Comparison of ENCODE assay signal across 2 cellular contexts in the genomic region with DNA sequence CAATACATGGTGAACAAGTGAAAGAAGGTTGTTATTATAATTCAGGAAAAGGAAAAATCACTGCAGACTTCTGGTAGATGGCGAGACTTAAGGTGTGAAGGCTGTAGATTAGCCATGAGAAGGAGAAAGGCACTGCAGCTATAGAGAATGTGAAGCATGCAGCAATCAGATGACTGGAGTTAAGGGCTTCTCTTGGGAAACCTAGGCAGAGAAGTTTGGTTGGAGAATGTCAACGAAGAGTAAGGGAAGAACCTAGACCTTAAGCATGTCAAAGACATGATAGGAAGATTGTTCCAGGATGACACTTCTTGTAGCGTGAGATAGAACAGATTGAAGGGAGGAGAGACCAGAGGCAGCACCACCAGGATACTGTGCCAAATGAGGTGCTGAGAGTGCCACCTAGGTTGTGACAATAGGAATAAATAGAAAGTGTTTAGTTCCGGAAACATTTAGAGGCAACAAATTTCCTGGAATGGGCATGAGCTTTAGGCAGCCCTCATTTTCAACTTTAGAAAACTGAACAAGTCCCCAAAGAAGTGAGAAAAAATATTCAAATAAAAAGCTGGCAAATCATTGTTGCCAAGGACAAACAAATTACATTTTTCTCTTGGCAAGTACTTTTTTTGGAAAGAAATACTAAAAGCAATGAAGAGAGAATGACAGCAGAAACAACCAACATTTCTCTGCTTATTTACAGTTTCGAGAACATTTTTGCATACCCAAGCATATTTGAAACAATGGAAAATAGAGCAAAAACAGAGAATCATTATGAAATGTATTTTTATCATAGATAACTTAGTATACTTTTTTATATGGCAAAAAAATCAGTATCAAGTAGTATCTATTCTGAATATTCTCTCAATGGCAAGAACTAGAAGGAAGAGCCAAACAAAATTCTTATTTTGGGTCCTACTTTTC.
A peak's percentile ranks its signal among the peaks of the same experiment; 100 is the strongest.
TF ChIP-seq lines count a peak whose summit lies in the region.

No MANE protein-coding gene starts in this region.

TF ChIP-seq in HEK293, 187 proteins besides CTCF, POLR2A, EP300 and RAD21 (continues in another document):
- TF ChIP-seq ZNF585B (tag by site-specific recombination; IDR thresholded peaks at IDR 0.05): no peak
- TF ChIP-seq ZNF202 (tag by site-specific recombination; IDR thresholded peaks at IDR 0.05; ENCODE audit: borderline replicate concordance): no peak
- TF ChIP-seq, protein P1, sequence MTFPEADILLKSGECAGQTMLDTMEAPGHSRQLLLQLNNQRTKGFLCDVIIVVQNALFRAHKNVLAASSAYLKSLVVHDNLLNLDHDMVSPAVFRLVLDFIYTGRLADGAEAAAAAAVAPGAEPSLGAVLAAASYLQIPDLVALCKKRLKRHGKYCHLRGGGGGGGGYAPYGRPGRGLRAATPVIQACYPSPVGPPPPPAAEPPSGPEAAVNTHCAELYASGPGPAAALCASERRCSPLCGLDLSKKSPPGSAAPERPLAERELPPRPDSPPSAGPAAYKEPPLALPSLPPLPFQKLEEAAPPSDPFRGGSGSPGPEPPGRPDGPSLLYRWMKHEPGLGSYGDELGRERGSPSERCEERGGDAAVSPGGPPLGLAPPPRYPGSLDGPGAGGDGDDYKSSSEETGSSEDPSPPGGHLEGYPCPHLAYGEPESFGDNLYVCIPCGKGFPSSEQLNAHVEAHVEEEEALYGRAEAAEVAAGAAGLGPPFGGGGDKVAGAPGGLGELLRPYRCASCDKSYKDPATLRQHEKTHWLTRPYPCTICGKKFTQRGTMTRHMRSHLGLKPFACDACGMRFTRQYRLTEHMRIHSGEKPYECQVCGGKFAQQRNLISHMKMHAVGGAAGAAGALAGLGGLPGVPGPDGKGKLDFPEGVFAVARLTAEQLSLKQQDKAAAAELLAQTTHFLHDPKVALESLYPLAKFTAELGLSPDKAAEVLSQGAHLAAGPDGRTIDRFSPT (tag by site-specific recombination; IDR thresholded peaks at IDR 0.05): no peak
- no peak for TF ChIP-seq ZNF473 (tag by site-specific recombination; IDR thresholded peaks at IDR 0.05)
- no peak for TF ChIP-seq ZNF837 (tag by site-specific recombination; IDR thresholded peaks at IDR 0.05)
- TF ChIP-seq ZNF341 (tag by site-specific recombination; IDR thresholded peaks at IDR 0.05; ENCODE audit: low read depth): no peak
- no peak for TF ChIP-seq PRDM10 (tag by site-specific recombination; IDR thresholded peaks at IDR 0.05)
- TF ChIP-seq ZNF623 (tag by site-specific recombination; IDR thresholded peaks at IDR 0.05): no peak
- no peak for TF ChIP-seq ZSCAN18 (tag by site-specific recombination; IDR thresholded peaks at IDR 0.05)
- no peak for TF ChIP-seq ZNF324 (tag by site-specific recombination; IDR thresholded peaks at IDR 0.05)
- TF ChIP-seq AEBP2 (tag by site-specific recombination; IDR thresholded peaks at IDR 0.05; ENCODE audit: borderline replicate concordance): no peak
- no peak for TF ChIP-seq ZNF223 (tag by site-specific recombination; IDR thresholded peaks at IDR 0.05)
- no peak for TF ChIP-seq EGR2 (tag by site-specific recombination; IDR thresholded peaks at IDR 0.05; ENCODE audit: low read depth)
- TF ChIP-seq ZNF350 (tag by site-specific recombination; IDR thresholded peaks at IDR 0.05): no peak
- TF ChIP-seq ZNF488 (tag by site-specific recombination; IDR thresholded peaks at IDR 0.05): no peak
- no peak for TF ChIP-seq ZNF600 (tag by site-specific recombination; IDR thresholded peaks at IDR 0.05)

TF ChIP-seq in K562, 482 proteins besides CTCF, POLR2A, EP300 and RAD21:
- TF ChIP-seq KDM5B (IDR thresholded peaks at IDR 0.05; ENCODE audit: insufficient replicate concordance, low read depth, low read length) (no peak), ZNF316 (IDR thresholded peaks at IDR 0.05) (peak; percentile 84), ID3 (CRISPR knock-in tag; IDR thresholded peaks at IDR 0.05) (no peak), ID3 (tag; IDR thresholded peaks at IDR 0.05) (no peak), MAFF (IDR thresholded peaks at IDR 0.05; ENCODE audit: low read length) (peak; percentile 50; the same call in 1 of the 2 replicates), RBM15 (IDR thresholded peaks at IDR 0.05; ENCODE audit: insufficient read depth, low read length) (no peak), C11orf30 (IDR thresholded peaks at IDR 0.05; ENCODE audit: low read depth) (peak; percentile 49; the same call in 1 of the 2 replicates), MAFK (IDR thresholded peaks at IDR 0.05; ENCODE audit: low read length) (peak; percentile 51; the same call in 1 of the 2 replicates), KDM2B (CRISPR knock-in tag; IDR thresholded peaks at IDR 0.05) (no peak)
